Comparison of ENCODE assay signal across 20 cellular contexts in the genomic region with DNA sequence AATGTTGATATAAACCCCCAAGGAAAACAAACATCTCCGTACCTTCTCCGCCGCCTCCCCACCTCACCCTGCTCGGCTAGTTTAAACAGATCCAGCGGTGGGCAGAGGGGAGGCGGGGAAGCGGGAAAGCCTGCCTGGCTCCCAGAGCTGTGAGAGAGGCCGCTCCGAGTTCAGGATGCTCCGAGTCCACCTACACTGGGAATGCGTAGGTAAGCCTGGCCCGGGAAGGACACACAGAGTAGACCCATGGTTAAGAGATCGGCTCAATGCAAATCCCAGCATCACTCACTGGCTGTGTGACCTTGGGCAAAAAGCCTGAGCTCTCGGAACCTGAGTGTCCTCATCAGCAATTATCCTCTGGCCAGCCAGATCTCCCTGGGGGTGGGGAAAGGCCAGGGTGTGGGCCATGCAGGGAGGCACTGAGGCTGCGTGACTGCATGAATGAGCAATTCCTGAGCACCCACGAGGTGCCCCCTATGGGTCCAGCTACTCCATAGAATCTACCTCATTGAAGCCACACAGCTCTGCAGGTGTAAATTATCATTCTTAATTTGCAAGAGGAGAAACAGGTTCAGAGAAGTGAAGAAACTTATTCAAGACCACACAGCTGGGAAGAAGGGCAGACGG. TPM values are rescaled to one million over a fixed set of nuclear protein-coding genes. Genes with fewer than 3 reads are reported as not detected.
DNase-seq lines count a peak whose midpoint lies in the region; ATAC-seq, FAIRE-seq and TF ChIP-seq lines count a peak whose summit lies in the region.
"Had no signal": no experiment of that assay in that cellular context is flagged by ENCODE, and none has a peak within 500 bp of the region (broad histone marks: within the 10 kb centered on the region; RNA-seq: fewer than 3 reads in every experiment).

No MANE protein-coding gene starts in this region.

- DNase-seq in DMS53 (lab: John Stamatoyannopoulos, UW) (peak; percentile 23), DMS53 treated with DMSO at 0.1 percent for 48 hours (lab: John Stamatoyannopoulos, UW; ENCODE audit: unreplicated experiment) (no peak), GM23338 (ENCODE audit: low spot score) (no peak), K562 (ENCODE audit: extremely low read depth in 1 of 4, low spot score in 3 of 4) (no peak), neuronal stem cell (ENCODE audit: low spot score) (no peak), HCEC 1CT (no peak), NK-92 (lab: John Stamatoyannopoulos, UW; ENCODE audit: unreplicated experiment) (no peak)
- no peak for DNase-seq in activated naive CD4-positive, alpha-beta T cell treated with Interleukin-2 at 50 U/mL for 16 hours
- DNase-seq: CD8-positive, alpha-beta T cell; COR-L47; DMS153; HFFc6 had no signal

- H3K79me2 ChIP-seq in GM23338 (replicated peaks; ENCODE audit: insufficient read depth) (no peaks in the 10 kb centered on the region), K562 (ENCODE audit: control insufficient read depth, insufficient read depth, low read length) (no peaks in the 10 kb centered on the region)

- H3K27me3 ChIP-seq in GM23338 (ENCODE audit: insufficient read depth), result no peaks in the 10 kb centered on the region
- H3K27me3 ChIP-seq in K562 (ENCODE audit: control insufficient read depth in 2 of 2, insufficient read depth in 2 of 2, low read length in 2 of 2), result peaks cover 0 to 62% of the 10 kb centered on the region in 2 experiments; a peak in 3 of 5 replicates
- peaks cover 0 to 23% (median 0%) of the 10 kb centered on the region in 3 experiments for H3K27me3 ChIP-seq in neuronal stem cell (ENCODE audit: control insufficient read depth in 3 of 3, insufficient read depth in 3 of 3, low read depth in 1 of 3, low read length in 3 of 3)

- H3K18ac ChIP-seq in neuronal stem cell (ENCODE audit: low read length), result no peak overlapping the region

- peak overlapping the region; percentile 59 for H2AK5ac ChIP-seq in neuronal stem cell (ENCODE audit: low read depth, low read length)

- no peak overlapping the region for H2BK120ac ChIP-seq in neuronal stem cell (ENCODE audit: low read depth, low read length)

- no peak for TF ChIP-seq EP300 in K562 (IDR thresholded peaks at IDR 0.05; ENCODE audit: low read length)

- H3K4me3 ChIP-seq in GM23338 (no peak overlapping the region), K562 (no peak overlapping the region), neuronal stem cell (ENCODE audit: low read length in 2 of 2) (no peak overlapping the region)
- H3K4me3 ChIP-seq: GM12878 had no signal

- POLR2A ChIA-PET in K562 (lab: Yijun Ruan, JAX), result no interaction called here

- H2AFZ ChIP-seq in GM23338 (peak overlapping the region; percentile 80; the same call in 1 of the 2 replicates), K562 (ENCODE audit: low read depth, low read length) (no peak overlapping the region), neuronal stem cell (ENCODE audit: low read length) (no peak overlapping the region)

- H3K4me1 Mint-ChIP-seq in GM23338, result peaks cover 15% of the 10 kb centered on the region
- H3K4me1 Mint-ChIP-seq: CD14-positive monocyte had no signal

- no peak for TF ChIP-seq RAD21 in K562 (CRISPR knock-in tag; conservative IDR thresholded peaks at IDR 0.05 in 1 of 2, IDR thresholded peaks at IDR 0.05 in 1 of 2)

- H3K9me3 ChIP-seq in K562 (replicated peaks; ENCODE audit: control insufficient read depth, insufficient read depth, low read depth, low read length) (no peaks in the 10 kb centered on the region), neuronal stem cell (replicated peaks in 1 of 2; ENCODE audit: control insufficient read depth in 2 of 2, insufficient read depth in 1 of 2, low read depth in 1 of 2, low read length in 2 of 2) (peaks cover 0 to 2% of the 10 kb centered on the region in 2 donors)

- H2BK15ac ChIP-seq in neuronal stem cell (ENCODE audit: low read length), result no peak overlapping the region

- no peaks in the 10 kb centered on the region for H3K9me2 ChIP-seq in GM23338 (ENCODE audit: insufficient read depth)

- no peak overlapping the region for H3K4me2 ChIP-seq in GM23338
- H3K4me2 ChIP-seq in K562 (ENCODE audit: insufficient read depth, low read length), result no peak overlapping the region
- H3K4me2 ChIP-seq in neuronal stem cell (ENCODE audit: insufficient read depth, low read length, poor library complexity, severe bottlenecking), result no peak overlapping the region

- H3K9me3 Mint-ChIP-seq in GM23338, result peaks cover under 1% of the 10 kb centered on the region; the same call in 2 of the 3 replicates
- H3K9me3 Mint-ChIP-seq: CD8-positive, alpha-beta T cell; HFFc6 had no signal

- H3K36me3 Mint-ChIP-seq in GM23338 (ENCODE audit: low read depth), result no peaks in the 10 kb centered on the region
- H3K36me3 Mint-ChIP-seq: CD14-positive monocyte; CD8-positive, alpha-beta T cell had no signal

- H3K27ac Mint-ChIP-seq in GM23338, result no peak overlapping the region
- H3K27ac Mint-ChIP-seq: CD8-positive, alpha-beta T cell; HFFc6 had no signal

- H3K4ac ChIP-seq in neuronal stem cell (ENCODE audit: low read length), result no peak overlapping the region

- H3K27me3 Mint-ChIP-seq in GM23338 (ENCODE audit: insufficient read depth, low read depth, poor library complexity), result peaks cover 7% of the 10 kb centered on the region

- no peak for TF ChIP-seq CTCF in GM23338 (conservative IDR thresholded peaks at IDR 0.05; ENCODE audit: low read depth in 2 of 2)
- TF ChIP-seq CTCF in K562 (IDR thresholded peaks at IDR 0.05 in 2 of 3, conservative IDR thresholded peaks at IDR 0.05 in 1 of 3; ENCODE audit: insufficient read depth in 2 of 3, low read depth in 1 of 3, low read length in 3 of 3), result no peak

- H4K91ac ChIP-seq in neuronal stem cell (ENCODE audit: low read depth, low read length, poor library complexity), result no peak overlapping the region

- H3K23ac ChIP-seq in neuronal stem cell (ENCODE audit: low read depth, low read length, poor library complexity), result no peak overlapping the region

- H3K14ac ChIP-seq in neuronal stem cell (ENCODE audit: low read length), result no peak overlapping the region

- no peak overlapping the region for H2BK5ac ChIP-seq in neuronal stem cell (ENCODE audit: low read length)

- H4K8ac ChIP-seq in neuronal stem cell (ENCODE audit: low read depth, low read length), result no peak overlapping the region

- H3K79me1 ChIP-seq in neuronal stem cell (ENCODE audit: low read depth, low read length), result no peaks in the 10 kb centered on the region

- intact Hi-C loops in K562 (cut with micrococcal nuclease), result no loop called here

- in situ Hi-C loops in K562 (cut with MboI), result no loop called here

- TF ChIP-seq POLR2A in K562 (conservative IDR thresholded peaks at IDR 0.05), result no peak

- no peak overlapping the region for H3K4me3 Mint-ChIP-seq in GM23338
- H3K4me3 Mint-ChIP-seq: CD14-positive monocyte; CD8-positive, alpha-beta T cell; HFFc6 had no signal

- WGBS in K562 (ENCODE audit: insufficient coverage, low coverage, missing lambda C conversion rate), result under 1% methylated on average over 15 of the region's 17 CpGs
- no CpG with 5 or more reads among the region's 17 CpGs for WGBS in neuronal stem cell (ENCODE audit: extremely low coverage in 2 of 2, insufficient read length in 2 of 2, insufficient replicate concordance in 1 of 2), 2 donors

- no TSS peak for BruUV-seq in K562 (replicated peaks; lab: Mats Ljungman, UMichigan)

- ATAC-seq in GM23338 (peak; percentile 46), K562 (peak; percentile 55)
- ATAC-seq: CD8-positive, alpha-beta T cell; GM12878 had no signal

- H3K36me3 ChIP-seq in GM23338 (ENCODE audit: insufficient read depth) (no peaks in the 10 kb centered on the region), K562 (ENCODE audit: control insufficient read depth, insufficient read depth, low read length) (no peaks in the 10 kb centered on the region), neuronal stem cell (replicated peaks in 1 of 2; ENCODE audit: control insufficient read depth in 2 of 2, insufficient read depth in 2 of 2, low read length in 2 of 2) (no peaks in the 10 kb centered on the region)

- H3F3A ChIP-seq in GM23338 (replicated peaks; ENCODE audit: low read depth), result no peaks in the 10 kb centered on the region

- no peaks in the 10 kb centered on the region for H3K9me1 ChIP-seq in K562 (ENCODE audit: control insufficient read depth, insufficient read depth, low read length)

- H3K9ac ChIP-seq in K562 (ENCODE audit: insufficient read depth in 1 of 2, low read depth in 2 of 2, low read length in 2 of 2) (no peak overlapping the region), neuronal stem cell (ENCODE audit: low read depth, low read length, poor library complexity) (no peak overlapping the region)

- no peaks in the 10 kb centered on the region; the same call in 1 of the 2 replicates for H3K4me1 ChIP-seq in GM23338 (ENCODE audit: insufficient read depth)
- no peaks in the 10 kb centered on the region for H3K4me1 ChIP-seq in K562 (replicated peaks in 1 of 2; ENCODE audit: control insufficient read depth in 2 of 2, insufficient read depth in 2 of 2, low read length in 2 of 2)
- H3K4me1 ChIP-seq in neuronal stem cell (ENCODE audit: control insufficient read depth in 2 of 2, insufficient read depth in 1 of 2, low read depth in 1 of 2, low read length in 2 of 2), result peaks cover 0 to 5% of the 10 kb centered on the region in 2 donors

- CTCF ChIA-PET in K562 (lab: Yijun Ruan, JAX; ENCODE audit: low intra/inter-chr PET ratio), result no interaction called here

- H2BK12ac ChIP-seq in neuronal stem cell (ENCODE audit: low read length), result no peak overlapping the region

- no peak for FAIRE-seq in K562 (lab: Jason Lieb, UNC)
- FAIRE-seq: D721Med, GM12878, GM18507, H54 had no signal

- H3K27ac ChIP-seq in GM23338 (ENCODE audit: low read depth), result no peak overlapping the region
- no peak overlapping the region for H3K27ac ChIP-seq in K562 (ENCODE audit: extremely low read depth, low read depth, low read length)
- H3K27ac ChIP-seq in neuronal stem cell (replicated peaks; ENCODE audit: low read length), result no peak overlapping the region
- H3K27ac ChIP-seq: 22Rv1 had no signal

- H4K20me1 ChIP-seq in GM23338 (replicated peaks; ENCODE audit: insufficient read depth) (no peaks in the 10 kb centered on the region), K562 (replicated peaks; ENCODE audit: control insufficient read depth, insufficient read depth, low read length) (no peaks in the 10 kb centered on the region; the same call in 1 of the 2 replicates)

RNA-seq across cellular contexts. Expression of a gene that starts 30.5 kb away (rescaled TPM):
- total RNA-seq in GM23338 (2014; rRNA removed; shearing (Covaris generic)), result 0.21 TPM in 1 of 2 replicates, not detected in the other
- polyA plus RNA-seq in GM23338 (2016; fragmentation: Nextera tagmentation; extraction: Ambion mirVana), result 0.05 and 0.08 TPM in 2 replicates
- total RNA-seq in K562 (2011; cell fraction: chromatin; rRNA removed; ENCODE audit: low replicate concordance), result not detected in 2 replicates
- not detected in 2 replicates for total RNA-seq in K562 (2011; cell fraction: nucleolus; rRNA removed)
- total RNA-seq in K562 (2011; cell fraction: nucleoplasm; rRNA removed), result not detected in 2 replicates
- total RNA-seq in K562 (2014; rRNA removed), result not detected in 2 replicates
- total RNA-seq in K562 (2014; rRNA removed; fragmentation: Illumina TruSeq; extraction: Trizol), result not detected in 2 replicates
- not detected in 2 replicates for total RNA-seq in K562 (2015; rRNA removed; fragmentation: Illumina TruSeq; extraction: Trizol)
- not detected in 2 replicates for total RNA-seq in K562 (2021)
- not detected in 2 replicates for polyA plus RNA-seq in K562 (2011; rRNA removed)
- polyA plus RNA-seq in K562 (2011; cell fraction: cytosol; rRNA removed), result not detected in 2 replicates
- not detected in 2 replicates for polyA plus RNA-seq in K562 (2011; cell fraction: nucleus; rRNA removed)
- not detected in 2 replicates for polyA plus RNA-seq in K562 (2012)
- not detected in 2 replicates for polyA plus RNA-seq in K562 (2014; fragmentation: Illumina TruSeq; extraction: Trizol)
- polyA plus RNA-seq in K562 (2014; fragmentation: Nextera tagmentation; extraction: Ambion mirVana), result not detected
- polyA plus RNA-seq in K562 (2014; rRNA removed), result not detected in 2 replicates
- not detected in 2 replicates for polyA minus RNA-seq in K562 (2011; rRNA and poly(A)+ RNA removed)
- not detected in 2 replicates for polyA minus RNA-seq in K562 (2011; cell fraction: cytosol; rRNA and poly(A)+ RNA removed)
- polyA minus RNA-seq in K562 (2011; cell fraction: nucleus; rRNA and poly(A)+ RNA removed), result not detected in 2 replicates
- 0.22 TPM for polyA plus RNA-seq in neuronal stem cell (2013, experiment 1 of 2)
- 0.18 TPM for polyA plus RNA-seq in neuronal stem cell (2013, experiment 2 of 2)
- total RNA-seq: A673; CD8-positive, alpha-beta T cell; GM12878; HFFc6 had no signal
- polyA plus RNA-seq: BJ, CD14-positive monocyte, GM12878 had no signal
